In genomic region chr14:61671086-61671485, GRCh38 we compare ENCODE assay signal across 1 cellular context.
TF ChIP-seq lines count a peak whose summit lies in the region.

No MANE protein-coding gene starts in this region.

TF ChIP-seq in GM23338, 12 proteins besides CTCF, POLR2A, EP300 and RAD21 (continued from another document):
- TF ChIP-seq, protein P1, sequence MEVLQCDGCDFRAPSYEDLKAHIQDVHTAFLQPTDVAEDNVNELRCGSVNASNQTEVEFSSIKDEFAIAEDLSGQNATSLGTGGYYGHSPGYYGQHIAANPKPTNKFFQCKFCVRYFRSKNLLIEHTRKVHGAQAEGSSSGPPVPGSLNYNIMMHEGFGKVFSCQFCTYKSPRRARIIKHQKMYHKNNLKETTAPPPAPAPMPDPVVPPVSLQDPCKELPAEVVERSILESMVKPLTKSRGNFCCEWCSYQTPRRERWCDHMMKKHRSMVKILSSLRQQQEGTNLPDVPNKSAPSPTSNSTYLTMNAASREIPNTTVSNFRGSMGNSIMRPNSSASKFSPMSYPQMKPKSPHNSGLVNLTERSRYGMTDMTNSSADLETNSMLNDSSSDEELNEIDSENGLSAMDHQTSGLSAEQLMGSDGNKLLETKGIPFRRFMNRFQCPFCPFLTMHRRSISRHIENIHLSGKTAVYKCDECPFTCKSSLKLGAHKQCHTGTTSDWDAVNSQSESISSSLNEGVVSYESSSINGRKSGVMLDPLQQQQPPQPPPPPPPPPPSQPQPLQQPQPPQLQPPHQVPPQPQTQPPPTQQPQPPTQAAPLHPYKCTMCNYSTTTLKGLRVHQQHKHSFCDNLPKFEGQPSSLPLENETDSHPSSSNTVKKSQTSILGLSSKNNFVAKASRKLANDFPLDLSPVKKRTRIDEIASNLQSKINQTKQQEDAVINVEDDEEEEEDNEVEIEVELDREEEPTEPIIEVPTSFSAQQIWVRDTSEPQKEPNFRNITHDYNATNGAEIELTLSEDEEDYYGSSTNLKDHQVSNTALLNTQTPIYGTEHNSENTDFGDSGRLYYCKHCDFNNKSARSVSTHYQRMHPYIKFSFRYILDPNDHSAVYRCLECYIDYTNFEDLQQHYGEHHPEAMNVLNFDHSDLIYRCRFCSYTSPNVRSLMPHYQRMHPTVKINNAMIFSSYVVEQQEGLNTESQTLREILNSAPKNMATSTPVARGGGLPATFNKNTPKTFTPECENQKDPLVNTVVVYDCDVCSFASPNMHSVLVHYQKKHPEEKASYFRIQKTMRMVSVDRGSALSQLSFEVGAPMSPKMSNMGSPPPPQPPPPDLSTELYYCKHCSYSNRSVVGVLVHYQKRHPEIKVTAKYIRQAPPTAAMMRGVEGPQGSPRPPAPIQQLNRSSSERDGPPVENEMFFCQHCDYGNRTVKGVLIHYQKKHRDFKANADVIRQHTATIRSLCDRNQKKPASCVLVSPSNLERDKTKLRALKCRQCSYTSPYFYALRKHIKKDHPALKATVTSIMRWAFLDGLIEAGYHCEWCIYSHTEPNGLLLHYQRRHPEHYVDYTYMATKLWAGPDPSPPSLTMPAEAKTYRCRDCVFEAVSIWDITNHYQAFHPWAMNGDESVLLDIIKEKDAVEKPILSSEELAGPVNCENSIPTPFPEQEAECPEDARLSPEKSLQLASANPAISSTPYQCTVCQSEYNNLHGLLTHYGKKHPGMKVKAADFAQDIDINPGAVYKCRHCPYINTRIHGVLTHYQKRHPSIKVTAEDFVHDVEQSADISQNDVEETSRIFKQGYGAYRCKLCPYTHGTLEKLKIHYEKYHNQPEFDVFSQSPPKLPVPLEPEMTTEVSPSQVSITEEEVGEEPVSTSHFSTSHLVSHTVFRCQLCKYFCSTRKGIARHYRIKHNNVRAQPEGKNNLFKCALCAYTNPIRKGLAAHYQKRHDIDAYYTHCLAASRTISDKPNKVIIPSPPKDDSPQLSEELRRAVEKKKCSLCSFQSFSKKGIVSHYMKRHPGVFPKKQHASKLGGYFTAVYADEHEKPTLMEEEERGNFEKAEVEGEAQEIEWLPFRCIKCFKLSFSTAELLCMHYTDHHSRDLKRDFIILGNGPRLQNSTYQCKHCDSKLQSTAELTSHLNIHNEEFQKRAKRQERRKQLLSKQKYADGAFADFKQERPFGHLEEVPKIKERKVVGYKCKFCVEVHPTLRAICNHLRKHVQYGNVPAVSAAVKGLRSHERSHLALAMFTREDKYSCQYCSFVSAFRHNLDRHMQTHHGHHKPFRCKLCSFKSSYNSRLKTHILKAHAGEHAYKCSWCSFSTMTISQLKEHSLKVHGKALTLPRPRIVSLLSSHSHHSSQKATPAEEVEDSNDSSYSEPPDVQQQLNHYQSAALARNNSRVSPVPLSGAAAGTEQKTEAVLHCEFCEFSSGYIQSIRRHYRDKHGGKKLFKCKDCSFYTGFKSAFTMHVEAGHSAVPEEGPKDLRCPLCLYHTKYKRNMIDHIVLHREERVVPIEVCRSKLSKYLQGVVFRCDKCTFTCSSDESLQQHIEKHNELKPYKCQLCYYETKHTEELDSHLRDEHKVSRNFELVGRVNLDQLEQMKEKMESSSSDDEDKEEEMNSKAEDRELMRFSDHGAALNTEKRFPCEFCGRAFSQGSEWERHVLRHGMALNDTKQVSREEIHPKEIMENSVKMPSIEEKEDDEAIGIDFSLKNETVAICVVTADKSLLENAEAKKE (CRISPR knock-in tag; IDR thresholded peaks at IDR 0.05) = no peak
- TF ChIP-seq NANOG (IDR thresholded peaks at IDR 0.05; ENCODE audit: borderline replicate concordance) (no peak), ZNF114 (CRISPR knock-in tag; IDR thresholded peaks at IDR 0.05) (no peak), JUNB (IDR thresholded peaks at IDR 0.05; ENCODE audit: unreplicated experiment) (no peak), STAT1 (IDR thresholded peaks at IDR 0.05; ENCODE audit: unreplicated experiment) (no peak), EZH2 (IDR thresholded peaks at IDR 0.05; ENCODE audit: low read depth, unreplicated experiment) (no peak), EZH2phosphoT487 (IDR thresholded peaks at IDR 0.05; ENCODE audit: unreplicated experiment) (no peak)
